Comparison of ENCODE assay signal across 11 cellular contexts in the genomic region with DNA sequence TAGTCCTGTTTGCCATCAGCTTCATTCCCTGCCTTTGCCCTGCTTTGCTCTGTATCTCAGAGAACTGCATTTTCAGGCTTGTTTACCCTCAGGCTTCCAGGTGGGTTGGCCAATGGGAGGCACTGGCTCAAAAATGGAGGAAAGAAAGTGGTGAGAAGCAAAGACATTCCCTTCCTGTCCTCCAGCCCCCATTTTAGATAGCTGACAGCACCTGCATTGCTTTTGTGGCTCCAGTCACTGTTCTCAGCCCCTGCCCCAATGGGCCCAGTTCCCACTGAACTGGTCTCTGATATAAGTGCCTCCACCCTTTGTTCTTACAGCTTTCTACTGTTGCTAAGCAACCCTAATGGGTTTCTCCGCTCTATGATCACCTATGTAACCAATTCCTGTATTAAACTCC.
"Had no signal": no experiment of that assay in that cellular context is flagged by ENCODE, and none has a peak within 500 bp of the region (broad histone marks: within the 10 kb centered on the region; RNA-seq: fewer than 3 reads in every experiment).

No MANE protein-coding gene starts in this region.

- ATAC-seq: activated CD4-positive, CD25-positive, alpha-beta regulatory T cell treated with anti-CD3 and anti-CD28 coated beads, Interleukin-2, amount 50 U/mL, for 24 hours; activated CD8-positive, alpha-beta memory T cell treated with anti-CD3 and anti-CD28 coated beads, Interleukin-2, amount 10 ng/mL, durations not matched to agents 7 days and 5 days had no signal

- DNase-seq: activated CD4-positive, alpha-beta T cell treated with anti-CD3 and anti-CD28 coated beads, Interleukin-2, amount 50 U/mL, for 4 hours; activated CD8-positive, alpha-beta memory T cell treated with anti-CD3 and anti-CD28 coated beads, Interleukin-2, amount 10 ng/mL, durations not matched to agents 7 days and 5 days; activated gamma-delta T cell; activated naive CD8-positive, alpha-beta T cell treated with anti-CD3 and anti-CD28 coated beads for 36 hours; activated T-cell treated with anti-CD3 and anti-CD28 coated beads, Interleukin-2, amount 50 U/mL, for 24 hours; anterior cingulate cortex; cerebellar nuclear complex; hippocampal formation; kidney glomerular epithelial cell; midbrain had no signal
